Comparison of ENCODE assay signal across 9 cellular contexts in genomic region chr1:178060789-178061556, GRCh38. TPM values are rescaled to one million over a fixed set of nuclear protein-coding genes. Genes with fewer than 3 reads are reported as not detected.
DNase-seq lines count a peak whose midpoint lies in the region; ATAC-seq and TF ChIP-seq lines count a peak whose summit lies in the region.
"Had no signal": no experiment of that assay in that cellular context is flagged by ENCODE, and none has a peak within 500 bp of the region (broad histone marks: within the 10 kb centered on the region; RNA-seq: fewer than 3 reads in every experiment).

No MANE protein-coding gene starts in this region.

- TF ChIP-seq CTCF in AG09309 (IDR thresholded peaks at IDR 0.05; ENCODE audit: control insufficient read depth, insufficient read depth, low read depth, low read length, missing control alignments) (no peak), epithelial cell of proximal tubule (conservative IDR thresholded peaks at IDR 0.05; ENCODE audit: low read depth, low read length) (no peak), nephron progenitor cell (IDR thresholded peaks at IDR 0.05) (no peak)
- TF ChIP-seq CTCF in CD8-positive, alpha-beta T cell (IDR thresholded peaks at IDR 0.05), result no peak

- H3K9me3 ChIP-seq in CD8-positive, alpha-beta T cell (ENCODE audit: low read length), result no peaks in the 10 kb centered on the region

- H3K4me3 ChIP-seq in AG09309 (ENCODE audit: control insufficient read depth, low read depth, low read length) (peak overlapping the region; percentile 12; the same call in 1 of the 2 replicates), epithelial cell of proximal tubule (ENCODE audit: low read depth, low read length) (no peak overlapping the region)
- H3K4me3 ChIP-seq in CD8-positive, alpha-beta T cell (ENCODE audit: low read depth, low read length), result no peak overlapping the region

- DNase-seq in AG09309 (ENCODE audit: low read depth) (peak; percentile 83), NCI-H226 (peak; percentile 68), epithelial cell of proximal tubule (ENCODE audit: low read depth) (peak; percentile 67), nephron progenitor cell (no peak), GF-D8 (lab: John Stamatoyannopoulos, UW) (no peak)
- DNase-seq in CD8-positive, alpha-beta T cell, result no peak
- DNase-seq: activated naive CD4-positive, alpha-beta T cell treated with anti-CD3 and anti-CD28 coated beads for 36 hours had no signal

- POLR2A ChIA-PET in CD8-positive, alpha-beta T cell (lab: Charles Lee), result no interaction called here

- ATAC-seq in HG02938 (IDR thresholded peaks at IDR 0.05; ENCODE audit: unreplicated experiment), result no peak
- ATAC-seq in CD8-positive, alpha-beta T cell, result no peak
- no peak for ATAC-seq in GM18870 (IDR thresholded peaks at IDR 0.05; ENCODE audit: unreplicated experiment)

- CTCF ChIA-PET in CD8-positive, alpha-beta T cell (lab: Charles Lee), result no interaction called here

- H3K4me3 Mint-ChIP-seq in nephron progenitor cell, result no peak overlapping the region
- H3K4me3 Mint-ChIP-seq in CD8-positive, alpha-beta T cell, result no peak overlapping the region
- H3K4me3 Mint-ChIP-seq: activated naive CD4-positive, alpha-beta T cell treated with anti-CD3 and anti-CD28 coated beads for 36 hours had no signal

- peaks cover 6% of the 10 kb centered on the region for H3K27me3 Mint-ChIP-seq in nephron progenitor cell (ENCODE audit: low read depth, poor library complexity)
- H3K27me3 Mint-ChIP-seq in CD8-positive, alpha-beta T cell (ENCODE audit: low read depth), result no peaks in the 10 kb centered on the region

- intact Hi-C loops in CD8-positive, alpha-beta T cell (cut with DNase I, micrococcal nuclease), result no loop called here

- H3K27ac Mint-ChIP-seq in nephron progenitor cell, result peak overlapping the region; percentile 56
- H3K27ac Mint-ChIP-seq in CD8-positive, alpha-beta T cell, result no peak overlapping the region
- H3K27ac Mint-ChIP-seq: activated naive CD4-positive, alpha-beta T cell treated with anti-CD3 and anti-CD28 coated beads for 36 hours had no signal

- no peaks in the 10 kb centered on the region for H3K27me3 ChIP-seq in CD8-positive, alpha-beta T cell (ENCODE audit: insufficient read depth, low read length)

- H3K9me3 Mint-ChIP-seq in nephron progenitor cell, result no peaks in the 10 kb centered on the region
- no peaks in the 10 kb centered on the region for H3K9me3 Mint-ChIP-seq in CD8-positive, alpha-beta T cell
- H3K9me3 Mint-ChIP-seq: activated naive CD4-positive, alpha-beta T cell treated with anti-CD3 and anti-CD28 coated beads for 36 hours had no signal

- no peaks in the 10 kb centered on the region for H3K36me3 Mint-ChIP-seq in nephron progenitor cell (ENCODE audit: low read depth)
- no peaks in the 10 kb centered on the region for H3K36me3 Mint-ChIP-seq in CD8-positive, alpha-beta T cell

- H3K4me1 Mint-ChIP-seq in nephron progenitor cell, result peaks cover 47% of the 10 kb centered on the region
- H3K4me1 Mint-ChIP-seq in CD8-positive, alpha-beta T cell (ENCODE audit: low read depth), result no peaks in the 10 kb centered on the region

- H3K36me3 ChIP-seq in CD8-positive, alpha-beta T cell (ENCODE audit: insufficient read depth, low read length), result no peaks in the 10 kb centered on the region

- no peaks in the 10 kb centered on the region for H3K4me1 ChIP-seq in CD8-positive, alpha-beta T cell (ENCODE audit: insufficient read depth, low read length)

- no peak overlapping the region for H3K27ac ChIP-seq in CD8-positive, alpha-beta T cell (ENCODE audit: low read depth, low read length)

RNA-seq across cellular contexts. Expression of gene RASAL2, which starts 32.9 kb away (rescaled TPM):
- total RNA-seq in epithelial cell of proximal tubule, result 7.7 and 10.1 TPM in 2 replicates
- total RNA-seq in CD8-positive, alpha-beta T cell, result not detected
- total RNA-seq: activated naive CD4-positive, alpha-beta T cell treated with anti-CD3 and anti-CD28 coated beads for 36 hours had no signal

Comparison
In these comparisons a context has a peak if more than half of its experiments do, and no peak if none do; other contexts are left out.
1. DNase-seq: peak in AG09309 (single experiment), NCI-H226 (single experiment) and epithelial cell of proximal tubule (single experiment); none in nephron progenitor cell (single experiment), GF-D8 (single experiment) and CD8-positive, alpha-beta T cell (0 of 7).